Comparison of ENCODE assay signal across 35 cellular contexts in the genomic region with DNA sequence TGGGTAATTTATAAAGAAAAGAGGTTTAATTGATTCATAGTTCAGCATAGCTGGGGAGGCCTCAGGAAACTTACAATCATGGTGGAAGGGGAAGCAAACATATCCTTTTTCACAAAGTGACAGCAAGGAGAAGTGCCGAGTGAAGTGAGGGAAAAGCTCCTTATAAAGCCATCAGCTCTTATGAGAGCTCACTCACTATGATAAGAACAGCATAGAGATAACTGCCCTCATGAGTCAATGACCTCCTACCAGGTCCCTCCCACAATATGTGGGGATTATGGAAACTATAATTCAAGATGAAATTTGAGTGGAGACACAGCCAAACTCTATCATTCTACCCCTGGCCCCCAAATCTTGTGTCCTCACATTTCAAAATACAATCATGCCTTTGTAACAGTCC.
"Had no signal": no experiment of that assay in that cellular context is flagged by ENCODE, and none has a peak within 500 bp of the region (broad histone marks: within the 10 kb centered on the region; RNA-seq: fewer than 3 reads in every experiment).

No MANE protein-coding gene starts in this region.

- H3K4me3 ChIP-seq: MG63 had no signal

- H3K9me3 ChIP-seq: MG63 had no signal

- H3K27me3 ChIP-seq: MG63 had no signal

- DNase-seq: Karpas-422, Kasumi-1, KBM-7, KG1, MG63, MM.1S, MV-4-11, NCI-H1048, NCI-H1092, NCI-H1092 treated with DMSO at 0.1 percent for 48 hours, NCI-H1105, NCI-H1105 treated with DMSO at 0.1 percent for 48 hours, NCI-H1417, NCI-H1417 treated with DMSO at 0.1 percent for 48 hours, NCI-H1436, NCI-H1436 treated with DMSO at 0.1 percent for 48 hours, NCI-H146, NCI-H1694, NCI-H1694 treated with DMSO at 0.1 percent for 48 hours, NCI-H187, NCI-H187 treated with DMSO at 0.1 percent for 48 hours, NCI-H1930, NCI-H2029, NCI-H2029 treated with DMSO at 0.1 percent for 48 hours, NCI-H2081, NCI-H2081 treated with DMSO at 0.1 percent for 48 hours, NCI-H2107, NCI-H2171, NCI-H2171 treated with DMSO at 0.1 percent for 48 hours, NCI-H2227 treated with DMSO at 0.1 percent for 48 hours, NCI-H226, NCI-H345, NCI-H446, NCI-H446 treated with DMSO at 0.1 percent for 48 hours had no signal

- H3K36me3 ChIP-seq: MG63 had no signal

- H3K27ac ChIP-seq: KMS-11 had no signal
